8 cellular contexts compared by ENCODE assay signal in genomic region chr9:122940603-122941559, GRCh38. TPM values are rescaled to one million over a fixed set of nuclear protein-coding genes. Genes with fewer than 3 reads are reported as not detected.
A peak's percentile ranks its signal among the peaks of the same experiment; 100 is the strongest.
DNase-seq lines count a peak whose midpoint lies in the region; ATAC-seq and FAIRE-seq lines count a peak whose summit lies in the region.

Gene RABGAP1 (plus strand): TSS chr9:122941020. CDS start chr9:122957060, 16,040 bp downstream.

- no peaks in the 10 kb centered on the region for H3K27me3 ChIP-seq in endocrine pancreas (ENCODE audit: control insufficient read depth, insufficient read depth, low read length)
- H3K27me3 ChIP-seq in mesendoderm (ENCODE audit: insufficient read depth, low read length, poor library complexity): no peaks in the 10 kb centered on the region

- FAIRE-seq in HTR-8/SVneo (lab: Jason Lieb, UNC): peak; percentile 69

- H2BK120ac ChIP-seq in mesendoderm (ENCODE audit: low read depth, low read length): no peak within 1 kb of the TSS

- peak within 1 kb of the TSS; percentile 82 for H3K27ac Mint-ChIP-seq in activated CD8-positive, alpha-beta memory T cell treated with anti-CD3 and anti-CD28 coated beads, Interleukin-2, amount 10 ng/mL, durations not matched to agents 7 days and 5 days

- peak within 1 kb of the TSS; percentile 87 for H3K4me3 Mint-ChIP-seq in activated CD8-positive, alpha-beta memory T cell treated with anti-CD3 and anti-CD28 coated beads, Interleukin-2, amount 10 ng/mL, durations not matched to agents 7 days and 5 days

- H3K4me3 ChIP-seq in endocrine pancreas (ENCODE audit: control insufficient read depth, insufficient read depth, low read length): peak within 1 kb of the TSS; percentile 83
- H3K4me3 ChIP-seq in mesendoderm (ENCODE audit: low read length): peak within 1 kb of the TSS; percentile 69

- H3K23ac ChIP-seq in mesendoderm (ENCODE audit: low read length): peak within 1 kb of the TSS; percentile 83

- no peak within 1 kb of the TSS for H2BK15ac ChIP-seq in mesendoderm (replicated peaks; ENCODE audit: low read depth)

- H3K4me2 ChIP-seq in mesendoderm (ENCODE audit: low read length): peak within 1 kb of the TSS; percentile 82

- peak within 1 kb of the TSS; percentile 94 for H3K9ac ChIP-seq in endocrine pancreas (ENCODE audit: control insufficient read depth, insufficient read depth, low read length)
- H3K9ac ChIP-seq in mesendoderm (ENCODE audit: low read length): peak within 1 kb of the TSS; percentile 87

- no peak within 1 kb of the TSS for H4K5ac ChIP-seq in mesendoderm (ENCODE audit: low read length)

- CTCF ChIA-PET in activated CD8-positive, alpha-beta memory T cell treated with anti-CD3 and anti-CD28 coated beads, Interleukin-2, amount 10 ng/mL, durations not matched to agents 7 days and 5 days (lab: Charles Lee): interaction anchor here (0.9 to 2.5 kb wide), 3 partner anchors 9 to 28 kb away, joined by 3 to 14 read pairs (median 3); partner anchors contain the start of genes ZBTB26 and ZBTB6

- H3K79me2 ChIP-seq in mesendoderm (ENCODE audit: control insufficient read depth, insufficient read depth, low read length): peaks cover 36% of the 10 kb centered on the region

- H3K79me1 ChIP-seq in mesendoderm (ENCODE audit: low read length): peaks cover 4% of the 10 kb centered on the region

- peak within 1 kb of the TSS; percentile 89 for H3K56ac ChIP-seq in mesendoderm (ENCODE audit: low read length)

- H3K9me3 Mint-ChIP-seq in activated CD8-positive, alpha-beta memory T cell treated with anti-CD3 and anti-CD28 coated beads, Interleukin-2, amount 10 ng/mL, durations not matched to agents 7 days and 5 days (ENCODE audit: low read depth): no peaks in the 10 kb centered on the region

- peak within 1 kb of the TSS; percentile 86 for H3K27ac ChIP-seq in mesendoderm (ENCODE audit: low read depth, low read length)

- H3K36me3 Mint-ChIP-seq in activated CD8-positive, alpha-beta memory T cell treated with anti-CD3 and anti-CD28 coated beads, Interleukin-2, amount 10 ng/mL, durations not matched to agents 7 days and 5 days: peaks cover 13% of the 10 kb centered on the region

- peak within 1 kb of the TSS; percentile 86 for H4K8ac ChIP-seq in mesendoderm (ENCODE audit: low read depth, low read length)

- no peak within 1 kb of the TSS for H2AK5ac ChIP-seq in mesendoderm (ENCODE audit: low read length)

- peak; percentile 100 for DNase-seq in COLO829 (ENCODE audit: low spot score)
- peak; percentile 97 for DNase-seq in HTR-8/SVneo (ENCODE audit: insufficient read length, low spot score)
- peak; percentile 92 for DNase-seq in NOMO-1 treated with dmso at 0.1 percent for 144 hours (lab: John Stamatoyannopoulos, UW; ENCODE audit: unreplicated experiment)
- DNase-seq in activated CD8-positive, alpha-beta memory T cell treated with anti-CD3 and anti-CD28 coated beads, Interleukin-2, amount 10 ng/mL, durations not matched to agents 7 days and 5 days: peak; percentile 99
- DNase-seq in mesendoderm: peak; percentile 99
- peak; percentile 97 for DNase-seq in stimulated activated CD8-positive, alpha-beta memory T cell treated with anti-CD3 and anti-CD28 coated beads, Interleukin-15, amount 100 ng/mL, for 1 hour (ENCODE audit: low read depth)

- H3K4ac ChIP-seq in mesendoderm (ENCODE audit: low read depth, low read length): no peak within 1 kb of the TSS

- no peaks in the 10 kb centered on the region for H3K27me3 Mint-ChIP-seq in activated CD8-positive, alpha-beta memory T cell treated with anti-CD3 and anti-CD28 coated beads, Interleukin-2, amount 10 ng/mL, durations not matched to agents 7 days and 5 days

- H3K36me3 ChIP-seq in endocrine pancreas (ENCODE audit: control insufficient read depth, insufficient read depth, low read length) (no peaks in the 10 kb centered on the region), mesendoderm (ENCODE audit: control insufficient read depth, insufficient read depth, low read length) (peaks cover 1% of the 10 kb centered on the region)

- peak; percentile 95 for ATAC-seq in GM21367 (IDR thresholded peaks at IDR 0.05; ENCODE audit: unreplicated experiment)
- ATAC-seq in activated CD8-positive, alpha-beta memory T cell treated with anti-CD3 and anti-CD28 coated beads, Interleukin-2, amount 10 ng/mL, durations not matched to agents 7 days and 5 days: peak; percentile 99

- no CpG with 5 or more reads among the region's 56 CpGs for WGBS in mesendoderm (ENCODE audit: extremely low coverage, insufficient coverage, low lambda C conversion rate)

- peaks cover under 1% of the 10 kb centered on the region for H3K4me1 ChIP-seq in endocrine pancreas (ENCODE audit: control insufficient read depth, insufficient read depth, low read length)
- H3K4me1 ChIP-seq in mesendoderm (ENCODE audit: control insufficient read depth, low read depth, low read length): no peaks in the 10 kb centered on the region

- H3K9me3 ChIP-seq in endocrine pancreas (ENCODE audit: control insufficient read depth, low read length): no peaks in the 10 kb centered on the region

- H3K4me1 Mint-ChIP-seq in activated CD8-positive, alpha-beta memory T cell treated with anti-CD3 and anti-CD28 coated beads, Interleukin-2, amount 10 ng/mL, durations not matched to agents 7 days and 5 days: peaks cover 36% of the 10 kb centered on the region

- H2BK5ac ChIP-seq in mesendoderm (ENCODE audit: low read length): no peak within 1 kb of the TSS

- H3K18ac ChIP-seq in mesendoderm (ENCODE audit: low read length): peak within 1 kb of the TSS; percentile 85

RNA-seq across cellular contexts. Expression of gene RABGAP1, which starts in this region (rescaled TPM):
- total RNA-seq in activated CD8-positive, alpha-beta memory T cell treated with anti-CD3 and anti-CD28 coated beads, Interleukin-2, amount 10 ng/mL, durations not matched to agents 7 days and 5 days: 10 to 100 TPM; 24.2 to 27.0 TPM
- polyA plus RNA-seq in mesendoderm (2013, experiment 1 of 2): 9.3 TPM
- 9.0 TPM for polyA plus RNA-seq in mesendoderm (2013, experiment 2 of 2)

Comparison
In these comparisons a context has a peak if more than half of its experiments do, and no peak if none do; other contexts are left out.
1. Peak in every context shown above with its lines: DNase-seq, ATAC-seq, H3K4me3 ChIP-seq and H3K27ac ChIP-seq.